Comparison of ENCODE assay signal across 13 cellular contexts in the genomic region with DNA sequence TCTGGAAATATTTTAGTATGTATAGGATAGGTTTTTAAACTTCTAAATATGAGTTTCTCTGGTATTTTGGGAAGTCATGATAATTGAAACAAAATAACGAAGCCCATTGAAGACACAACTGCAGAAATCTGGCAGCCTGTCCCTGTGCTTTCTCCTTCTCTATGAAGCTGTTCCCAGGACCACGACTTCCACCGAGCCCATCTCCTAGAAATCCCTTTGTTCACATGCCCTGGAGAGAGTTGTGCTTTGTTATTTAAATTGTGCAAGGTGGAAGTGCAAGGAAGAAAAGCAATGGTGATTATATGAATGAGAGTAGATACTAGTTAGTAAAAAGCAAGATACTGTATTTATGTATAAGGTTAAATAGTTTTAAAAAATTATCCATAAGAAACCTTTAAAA. TPM values are rescaled to one million over a fixed set of nuclear protein-coding genes. Genes with fewer than 3 reads are reported as not detected.
"Had no signal": no experiment of that assay in that cellular context is flagged by ENCODE, and none has a peak within 500 bp of the region (broad histone marks: within the 10 kb centered on the region; RNA-seq: fewer than 3 reads in every experiment).

No MANE protein-coding gene starts in this region.

- H3K36me3 ChIP-seq: brain microvascular endothelial cell, lower lobe of right lung had no signal

- H3K4me3 ChIP-seq: lower lobe of right lung had no signal

- H3K27me3 ChIP-seq: brain microvascular endothelial cell had no signal

- H3K9me3 ChIP-seq: lower lobe of right lung had no signal

- ATAC-seq: activated CD4-positive, CD25-positive, alpha-beta regulatory T cell treated with anti-CD3 and anti-CD28 coated beads, Interleukin-2, amount 50 U/mL, for 24 hours; esophagus mucosa; lower lobe of right lung; naive thymus-derived CD8-positive, alpha-beta T cell; right cardiac atrium; stimulated activated naive B cell treated with anti-CD40 and anti-IgM and Interleukin-4, amounts not matched to agents 10 μg/mL and 1 μg/mL and 100 μg/mL, for 72 hours had no signal

- H3K27ac ChIP-seq: brain microvascular endothelial cell, lower lobe of right lung had no signal

- DNase-seq: activated effector memory CD4-positive, alpha-beta T cell treated with Interleukin-2 at 50 U/mL for 16 hours; activated T-cell treated with anti-CD3 and anti-CD28 coated beads, Interleukin-2, amount 50 U/mL, for 24 hours; amygdala; brain microvascular endothelial cell; dermis blood vessel endothelial cell; lower lobe of right lung; naive thymus-derived CD8-positive, alpha-beta T cell; right cardiac atrium; stimulated activated CD4-positive, alpha-beta T cell treated with anti-CD3 and anti-CD28 coated beads, Interleukin-1b, Interleukin-23, amount 100 ng/mL, for 48 hours; stimulated activated naive B cell treated with anti-CD40 and anti-IgM and Interleukin-4, amounts not matched to agents 10 μg/mL and 1 μg/mL and 100 μg/mL, for 72 hours; SW 1271 had no signal

RNA-seq across cellular contexts. Expression of gene BMAL2, which starts 56.4 kb away (rescaled TPM):
- total RNA-seq: naive thymus-derived CD8-positive, alpha-beta T cell had no signal
- polyA plus RNA-seq: naive thymus-derived CD8-positive, alpha-beta T cell had no signal
